ENCODE assay signal across 1 cellular context in the genomic region with DNA sequence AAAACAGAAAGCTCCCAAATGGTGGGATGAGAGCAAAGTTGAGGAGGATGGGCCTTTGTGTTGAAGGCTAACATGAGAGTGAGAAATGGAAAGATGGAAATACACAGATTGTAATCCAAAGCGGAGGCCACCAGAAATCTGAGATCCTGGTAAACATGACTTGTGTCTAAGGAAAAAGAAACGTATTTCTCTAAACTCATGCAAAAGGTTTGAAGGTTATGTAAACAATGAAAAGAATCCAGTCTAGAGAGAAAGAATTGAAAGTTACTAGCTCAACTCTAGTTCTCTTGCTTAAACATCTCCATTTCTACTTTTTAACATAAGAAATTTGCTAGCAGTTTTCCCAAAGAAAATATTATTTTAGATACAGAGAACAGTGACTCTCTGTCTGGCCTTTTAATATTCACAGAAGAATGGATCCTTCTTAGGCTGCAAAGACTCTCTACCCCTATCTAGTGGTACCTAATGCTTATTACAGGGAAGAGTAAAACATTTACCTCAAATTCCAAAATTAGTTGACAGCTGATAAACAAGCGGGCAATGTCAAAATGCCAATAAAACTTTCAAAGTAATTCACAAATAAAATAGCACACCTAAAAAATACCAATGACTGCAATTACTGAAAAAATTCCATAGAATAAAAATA.
TF ChIP-seq lines count a peak whose summit lies in the region.

No MANE protein-coding gene starts in this region.

TF ChIP-seq in HepG2, 621 proteins besides CTCF, POLR2A, EP300 and RAD21 (continued from another document and continues in another):
- TF ChIP-seq, protein P1, sequence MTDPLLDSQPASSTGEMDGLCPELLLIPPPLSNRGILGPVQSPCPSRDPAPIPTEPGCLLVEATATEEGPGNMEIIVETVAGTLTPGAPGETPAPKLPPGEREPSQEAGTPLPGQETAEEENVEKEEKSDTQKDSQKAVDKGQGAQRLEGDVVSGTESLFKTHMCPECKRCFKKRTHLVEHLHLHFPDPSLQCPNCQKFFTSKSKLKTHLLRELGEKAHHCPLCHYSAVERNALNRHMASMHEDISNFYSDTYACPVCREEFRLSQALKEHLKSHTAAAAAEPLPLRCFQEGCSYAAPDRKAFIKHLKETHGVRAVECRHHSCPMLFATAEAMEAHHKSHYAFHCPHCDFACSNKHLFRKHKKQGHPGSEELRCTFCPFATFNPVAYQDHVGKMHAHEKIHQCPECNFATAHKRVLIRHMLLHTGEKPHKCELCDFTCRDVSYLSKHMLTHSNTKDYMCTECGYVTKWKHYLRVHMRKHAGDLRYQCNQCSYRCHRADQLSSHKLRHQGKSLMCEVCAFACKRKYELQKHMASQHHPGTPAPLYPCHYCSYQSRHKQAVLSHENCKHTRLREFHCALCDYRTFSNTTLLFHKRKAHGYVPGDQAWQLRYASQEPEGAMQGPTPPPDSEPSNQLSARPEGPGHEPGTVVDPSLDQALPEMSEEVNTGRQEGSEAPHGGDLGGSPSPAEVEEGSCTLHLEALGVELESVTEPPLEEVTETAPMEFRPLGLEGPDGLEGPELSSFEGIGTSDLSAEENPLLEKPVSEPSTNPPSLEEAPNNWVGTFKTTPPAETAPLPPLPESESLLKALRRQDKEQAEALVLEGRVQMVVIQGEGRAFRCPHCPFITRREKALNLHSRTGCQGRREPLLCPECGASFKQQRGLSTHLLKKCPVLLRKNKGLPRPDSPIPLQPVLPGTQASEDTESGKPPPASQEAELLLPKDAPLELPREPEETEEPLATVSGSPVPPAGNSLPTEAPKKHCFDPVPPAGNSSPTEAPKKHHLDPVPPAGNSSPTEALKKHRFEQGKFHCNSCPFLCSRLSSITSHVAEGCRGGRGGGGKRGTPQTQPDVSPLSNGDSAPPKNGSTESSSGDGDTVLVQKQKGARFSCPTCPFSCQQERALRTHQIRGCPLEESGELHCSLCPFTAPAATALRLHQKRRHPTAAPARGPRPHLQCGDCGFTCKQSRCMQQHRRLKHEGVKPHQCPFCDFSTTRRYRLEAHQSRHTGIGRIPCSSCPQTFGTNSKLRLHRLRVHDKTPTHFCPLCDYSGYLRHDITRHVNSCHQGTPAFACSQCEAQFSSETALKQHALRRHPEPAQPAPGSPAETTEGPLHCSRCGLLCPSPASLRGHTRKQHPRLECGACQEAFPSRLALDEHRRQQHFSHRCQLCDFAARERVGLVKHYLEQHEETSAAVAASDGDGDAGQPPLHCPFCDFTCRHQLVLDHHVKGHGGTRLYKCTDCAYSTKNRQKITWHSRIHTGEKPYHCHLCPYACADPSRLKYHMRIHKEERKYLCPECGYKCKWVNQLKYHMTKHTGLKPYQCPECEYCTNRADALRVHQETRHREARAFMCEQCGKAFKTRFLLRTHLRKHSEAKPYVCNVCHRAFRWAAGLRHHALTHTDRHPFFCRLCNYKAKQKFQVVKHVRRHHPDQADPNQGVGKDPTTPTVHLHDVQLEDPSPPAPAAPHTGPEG (CRISPR knock-in tag; IDR thresholded peaks at IDR 0.05), result no peak
- TF ChIP-seq SUZ12 (IDR thresholded peaks at IDR 0.05; ENCODE audit: low read depth, low read length), result no peak
- peak; percentile 69; the same call in 1 of the 2 replicates for TF ChIP-seq EHMT2 (IDR thresholded peaks at IDR 0.05; ENCODE audit: borderline replicate concordance, low read depth, low read length)
- no peak for TF ChIP-seq ZNF17 (CRISPR knock-in tag; IDR thresholded peaks at IDR 0.05)
- TF ChIP-seq, protein P2, sequence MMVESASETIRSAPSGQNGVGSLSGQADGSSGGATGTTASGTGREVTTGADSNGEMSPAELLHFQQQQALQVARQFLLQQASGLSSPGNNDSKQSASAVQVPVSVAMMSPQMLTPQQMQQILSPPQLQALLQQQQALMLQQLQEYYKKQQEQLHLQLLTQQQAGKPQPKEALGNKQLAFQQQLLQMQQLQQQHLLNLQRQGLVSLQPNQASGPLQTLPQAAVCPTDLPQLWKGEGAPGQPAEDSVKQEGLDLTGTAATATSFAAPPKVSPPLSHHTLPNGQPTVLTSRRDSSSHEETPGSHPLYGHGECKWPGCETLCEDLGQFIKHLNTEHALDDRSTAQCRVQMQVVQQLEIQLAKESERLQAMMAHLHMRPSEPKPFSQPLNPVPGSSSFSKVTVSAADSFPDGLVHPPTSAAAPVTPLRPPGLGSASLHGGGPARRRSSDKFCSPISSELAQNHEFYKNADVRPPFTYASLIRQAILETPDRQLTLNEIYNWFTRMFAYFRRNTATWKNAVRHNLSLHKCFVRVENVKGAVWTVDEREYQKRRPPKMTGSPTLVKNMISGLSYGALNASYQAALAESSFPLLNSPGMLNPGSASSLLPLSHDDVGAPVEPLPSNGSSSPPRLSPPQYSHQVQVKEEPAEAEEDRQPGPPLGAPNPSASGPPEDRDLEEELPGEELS (CRISPR knock-in tag; IDR thresholded peaks at IDR 0.05), result peak; percentile 84
- peak; percentile 33; the same call in 1 of the 2 replicates for TF ChIP-seq CREM (IDR thresholded peaks at IDR 0.05)
- TF ChIP-seq CREM (CRISPR knock-in tag; IDR thresholded peaks at IDR 0.05), result no peak
- TF ChIP-seq ZNF749 (CRISPR knock-in tag; IDR thresholded peaks at IDR 0.05; ENCODE audit: borderline replicate concordance), result no peak
- TF ChIP-seq NBN (conservative IDR thresholded peaks at IDR 0.05), result no peak
- TF ChIP-seq SETDB1 (CRISPR knock-in tag; IDR thresholded peaks at IDR 0.05; ENCODE audit: borderline replicate concordance), result no peak
- TF ChIP-seq HNRNPLL (IDR thresholded peaks at IDR 0.05; ENCODE audit: low read depth, low read length, poor library complexity, severe bottlenecking), result no peak
- TF ChIP-seq ZNF484 (CRISPR knock-in tag; IDR thresholded peaks at IDR 0.05; ENCODE audit: borderline replicate concordance, low read depth), result no peak
- peak; percentile 41; the same call in 1 of the 2 replicates for TF ChIP-seq THAP11 (CRISPR knock-in tag; IDR thresholded peaks at IDR 0.05)
- peak; percentile 80 for TF ChIP-seq FOXK1 (CRISPR knock-in tag; IDR thresholded peaks at IDR 0.05; ENCODE audit: borderline replicate concordance, low read depth)
- no peak for TF ChIP-seq PAWR (CRISPR knock-in tag; IDR thresholded peaks at IDR 0.05; ENCODE audit: borderline replicate concordance)
- TF ChIP-seq ZNF557 (CRISPR knock-in tag; IDR thresholded peaks at IDR 0.05), result no peak
- TF ChIP-seq ZNF20 (CRISPR knock-in tag; IDR thresholded peaks at IDR 0.05), result no peak
- TF ChIP-seq, protein P3, sequence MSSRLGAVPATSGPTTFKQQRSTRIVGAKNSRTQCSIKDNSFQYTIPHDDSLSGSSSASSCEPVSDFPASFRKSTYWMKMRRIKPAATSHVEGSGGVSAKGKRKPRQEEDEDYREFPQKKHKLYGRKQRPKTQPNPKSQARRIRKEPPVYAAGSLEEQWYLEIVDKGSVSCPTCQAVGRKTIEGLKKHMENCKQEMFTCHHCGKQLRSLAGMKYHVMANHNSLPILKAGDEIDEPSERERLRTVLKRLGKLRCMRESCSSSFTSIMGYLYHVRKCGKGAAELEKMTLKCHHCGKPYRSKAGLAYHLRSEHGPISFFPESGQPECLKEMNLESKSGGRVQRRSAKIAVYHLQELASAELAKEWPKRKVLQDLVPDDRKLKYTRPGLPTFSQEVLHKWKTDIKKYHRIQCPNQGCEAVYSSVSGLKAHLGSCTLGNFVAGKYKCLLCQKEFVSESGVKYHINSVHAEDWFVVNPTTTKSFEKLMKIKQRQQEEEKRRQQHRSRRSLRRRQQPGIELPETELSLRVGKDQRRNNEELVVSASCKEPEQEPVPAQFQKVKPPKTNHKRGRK (CRISPR knock-in tag; IDR thresholded peaks at IDR 0.05), result no peak
- no peak for TF ChIP-seq ARNTL (CRISPR knock-in tag; IDR thresholded peaks at IDR 0.05)
- no peak for TF ChIP-seq ERF (CRISPR knock-in tag; IDR thresholded peaks at IDR 0.05)
- no peak for TF ChIP-seq ZNF629 (CRISPR knock-in tag; conservative IDR thresholded peaks at IDR 0.05)
- no peak for TF ChIP-seq PAX8 (CRISPR knock-in tag; IDR thresholded peaks at IDR 0.05; ENCODE audit: borderline replicate concordance)
- TF ChIP-seq ETV5 (CRISPR knock-in tag; IDR thresholded peaks at IDR 0.05; ENCODE audit: borderline replicate concordance), result peak; percentile 21; the same call in 1 of the 2 replicates
- TF ChIP-seq, protein P4, sequence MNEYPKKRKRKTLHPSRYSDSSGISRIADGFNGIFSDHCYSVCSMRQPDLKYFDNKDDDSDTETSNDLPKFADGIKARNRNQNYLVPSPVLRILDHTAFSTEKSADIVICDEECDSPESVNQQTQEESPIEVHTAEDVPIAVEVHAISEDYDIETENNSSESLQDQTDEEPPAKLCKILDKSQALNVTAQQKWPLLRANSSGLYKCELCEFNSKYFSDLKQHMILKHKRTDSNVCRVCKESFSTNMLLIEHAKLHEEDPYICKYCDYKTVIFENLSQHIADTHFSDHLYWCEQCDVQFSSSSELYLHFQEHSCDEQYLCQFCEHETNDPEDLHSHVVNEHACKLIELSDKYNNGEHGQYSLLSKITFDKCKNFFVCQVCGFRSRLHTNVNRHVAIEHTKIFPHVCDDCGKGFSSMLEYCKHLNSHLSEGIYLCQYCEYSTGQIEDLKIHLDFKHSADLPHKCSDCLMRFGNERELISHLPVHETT (CRISPR knock-in tag; conservative IDR thresholded peaks at IDR 0.05), result no peak
- no peak for TF ChIP-seq MAFF (IDR thresholded peaks at IDR 0.05; ENCODE audit: low read depth, low read length)
- TF ChIP-seq ASH2L (IDR thresholded peaks at IDR 0.05; ENCODE audit: insufficient read length, low read depth, low read length), result peak; percentile 66
- TF ChIP-seq ZNF547 (CRISPR knock-in tag; IDR thresholded peaks at IDR 0.05), result no peak
- no peak for TF ChIP-seq ZNF569 (CRISPR knock-in tag; IDR thresholded peaks at IDR 0.05; ENCODE audit: borderline replicate concordance)
- TF ChIP-seq, protein P5, sequence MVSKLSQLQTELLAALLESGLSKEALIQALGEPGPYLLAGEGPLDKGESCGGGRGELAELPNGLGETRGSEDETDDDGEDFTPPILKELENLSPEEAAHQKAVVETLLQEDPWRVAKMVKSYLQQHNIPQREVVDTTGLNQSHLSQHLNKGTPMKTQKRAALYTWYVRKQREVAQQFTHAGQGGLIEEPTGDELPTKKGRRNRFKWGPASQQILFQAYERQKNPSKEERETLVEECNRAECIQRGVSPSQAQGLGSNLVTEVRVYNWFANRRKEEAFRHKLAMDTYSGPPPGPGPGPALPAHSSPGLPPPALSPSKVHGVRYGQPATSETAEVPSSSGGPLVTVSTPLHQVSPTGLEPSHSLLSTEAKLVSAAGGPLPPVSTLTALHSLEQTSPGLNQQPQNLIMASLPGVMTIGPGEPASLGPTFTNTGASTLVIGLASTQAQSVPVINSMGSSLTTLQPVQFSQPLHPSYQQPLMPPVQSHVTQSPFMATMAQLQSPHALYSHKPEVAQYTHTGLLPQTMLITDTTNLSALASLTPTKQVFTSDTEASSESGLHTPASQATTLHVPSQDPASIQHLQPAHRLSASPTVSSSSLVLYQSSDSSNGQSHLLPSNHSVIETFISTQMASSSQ (IDR thresholded peaks at IDR 0.05; ENCODE audit: low read depth), result no peak
- TF ChIP-seq, protein P5 (CRISPR knock-in tag; IDR thresholded peaks at IDR 0.05; ENCODE audit: borderline replicate concordance), result no peak
- TF ChIP-seq TAF1 (CRISPR knock-in tag; IDR thresholded peaks at IDR 0.05), result no peak
- no peak for TF ChIP-seq MBNL3 (CRISPR knock-in tag; conservative IDR thresholded peaks at IDR 0.05)
- no peak for TF ChIP-seq LCORL (IDR thresholded peaks at IDR 0.05)
- no peak; the same call in 1 of the 2 replicates for TF ChIP-seq LCORL (CRISPR knock-in tag; IDR thresholded peaks at IDR 0.05)
- no peak for TF ChIP-seq ZNF143 (CRISPR knock-in tag; IDR thresholded peaks at IDR 0.05)
- no peak for TF ChIP-seq ZNF550 (CRISPR knock-in tag; IDR thresholded peaks at IDR 0.05; ENCODE audit: borderline replicate concordance)
- no peak for TF ChIP-seq EZH2 (conservative IDR thresholded peaks at IDR 0.05; ENCODE audit: low read depth, low read length)
- no peak for TF ChIP-seq TBP (CRISPR knock-in tag; IDR thresholded peaks at IDR 0.05)
- no peak for TF ChIP-seq GABPB1 (CRISPR knock-in tag; IDR thresholded peaks at IDR 0.05)
- TF ChIP-seq KLF11 (CRISPR knock-in tag; IDR thresholded peaks at IDR 0.05), result no peak
- TF ChIP-seq MED1 (CRISPR knock-in tag; IDR thresholded peaks at IDR 0.05), result peak; percentile 63; the same call in 1 of the 2 replicates
- TF ChIP-seq ZNF263 (CRISPR knock-in tag; IDR thresholded peaks at IDR 0.05), result no peak
- TF ChIP-seq, protein P6, sequence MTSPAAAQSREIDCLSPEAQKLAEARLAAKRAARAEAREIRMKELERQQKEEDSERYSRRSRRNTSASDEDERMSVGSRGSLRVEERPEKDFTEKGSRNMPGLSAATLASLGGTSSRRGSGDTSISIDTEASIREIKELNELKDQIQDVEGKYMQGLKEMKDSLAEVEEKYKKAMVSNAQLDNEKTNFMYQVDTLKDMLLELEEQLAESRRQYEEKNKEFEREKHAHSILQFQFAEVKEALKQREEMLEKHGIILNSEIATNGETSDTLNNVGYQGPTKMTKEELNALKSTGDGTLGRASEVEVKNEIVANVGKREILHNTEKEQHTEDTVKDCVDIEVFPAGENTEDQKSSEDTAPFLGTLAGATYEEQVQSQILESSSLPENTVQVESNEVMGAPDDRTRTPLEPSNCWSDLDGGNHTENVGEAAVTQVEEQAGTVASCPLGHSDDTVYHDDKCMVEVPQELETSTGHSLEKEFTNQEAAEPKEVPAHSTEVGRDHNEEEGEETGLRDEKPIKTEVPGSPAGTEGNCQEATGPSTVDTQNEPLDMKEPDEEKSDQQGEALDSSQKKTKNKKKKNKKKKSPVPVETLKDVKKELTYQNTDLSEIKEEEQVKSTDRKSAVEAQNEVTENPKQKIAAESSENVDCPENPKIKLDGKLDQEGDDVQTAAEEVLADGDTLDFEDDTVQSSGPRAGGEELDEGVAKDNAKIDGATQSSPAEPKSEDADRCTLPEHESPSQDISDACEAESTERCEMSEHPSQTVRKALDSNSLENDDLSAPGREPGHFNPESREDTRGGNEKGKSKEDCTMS (CRISPR knock-in tag; conservative IDR thresholded peaks at IDR 0.05), result no peak
- TF ChIP-seq KDM4B (CRISPR knock-in tag; IDR thresholded peaks at IDR 0.05), result no peak
